Comparison of ENCODE assay signal across 1 cellular context in the genomic region with DNA sequence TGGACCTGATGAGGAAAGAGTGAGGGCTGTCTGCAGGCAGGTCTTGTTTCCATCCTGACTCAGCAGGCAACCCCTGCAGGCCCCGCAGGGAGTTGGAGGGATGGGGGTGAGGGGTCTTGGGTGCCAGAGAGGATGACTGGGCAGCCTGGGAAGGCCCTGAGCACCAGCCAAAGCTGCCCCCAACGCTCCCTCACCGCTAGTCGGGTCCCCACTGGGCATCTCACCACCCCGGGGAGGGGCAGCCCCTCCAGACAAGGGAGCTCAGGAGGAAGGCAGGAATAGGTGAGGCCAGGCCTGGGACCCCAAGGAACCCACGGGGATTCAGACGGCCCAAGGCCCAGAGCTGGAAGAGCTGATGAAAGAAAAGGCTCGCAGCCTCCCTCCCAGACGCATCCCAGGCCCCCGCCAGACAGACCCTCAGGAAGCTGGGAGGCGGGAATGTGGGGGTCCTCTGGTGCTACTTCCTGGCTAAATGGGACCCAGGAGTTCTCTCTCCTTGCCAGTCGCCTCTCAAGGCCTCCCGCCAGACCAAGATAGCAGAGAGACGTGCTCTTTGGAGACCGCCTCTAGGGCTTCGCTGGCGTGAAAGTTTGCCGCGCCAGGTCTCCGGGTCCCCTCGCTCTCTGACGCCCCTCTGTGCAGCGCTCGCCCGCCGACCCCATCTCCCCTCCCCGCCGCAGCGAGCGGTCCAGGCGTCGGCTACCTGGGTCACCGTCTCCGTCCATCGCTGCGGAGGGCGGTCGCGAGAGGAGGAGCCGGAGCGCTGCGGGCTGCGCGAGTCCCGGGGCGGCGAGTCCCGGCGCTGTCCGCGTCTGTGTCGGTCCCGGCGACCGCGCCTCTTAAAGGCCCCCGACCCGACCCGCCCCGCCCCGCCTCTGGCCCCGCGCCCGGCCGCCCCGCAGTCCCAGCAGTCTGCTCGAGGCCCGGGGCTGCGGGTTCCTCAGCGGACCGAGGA.
TF ChIP-seq lines count a peak whose summit lies in the region.

A gene with protein sequence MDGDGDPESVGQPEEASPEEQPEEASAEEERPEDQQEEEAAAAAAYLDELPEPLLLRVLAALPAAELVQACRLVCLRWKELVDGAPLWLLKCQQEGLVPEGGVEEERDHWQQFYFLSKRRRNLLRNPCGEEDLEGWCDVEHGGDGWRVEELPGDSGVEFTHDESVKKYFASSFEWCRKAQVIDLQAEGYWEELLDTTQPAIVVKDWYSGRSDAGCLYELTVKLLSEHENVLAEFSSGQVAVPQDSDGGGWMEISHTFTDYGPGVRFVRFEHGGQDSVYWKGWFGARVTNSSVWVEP (minus strand): TSS at position 814 of the 955 bp plus-strand sequence. CDS start 89 bp downstream, at position 725.

TF ChIP-seq in HepG2, 621 proteins besides CTCF, POLR2A, EP300 and RAD21 (continued from another document and continues in another):
- TF ChIP-seq, protein P1, sequence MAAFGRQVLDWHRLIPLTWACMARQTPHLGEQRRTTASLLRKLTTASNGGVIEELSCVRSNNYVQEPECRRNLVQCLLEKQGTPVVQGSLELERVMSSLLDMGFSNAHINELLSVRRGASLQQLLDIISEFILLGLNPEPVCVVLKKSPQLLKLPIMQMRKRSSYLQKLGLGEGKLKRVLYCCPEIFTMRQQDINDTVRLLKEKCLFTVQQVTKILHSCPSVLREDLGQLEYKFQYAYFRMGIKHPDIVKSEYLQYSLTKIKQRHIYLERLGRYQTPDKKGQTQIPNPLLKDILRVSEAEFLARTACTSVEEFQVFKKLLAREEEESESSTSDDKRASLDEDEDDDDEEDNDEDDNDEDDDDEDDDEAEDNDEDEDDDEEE (CRISPR knock-in tag; IDR thresholded peaks at IDR 0.05): peak; percentile 27; the same call in 1 of the 2 replicates
- TF ChIP-seq ZSCAN21 (CRISPR knock-in tag; IDR thresholded peaks at IDR 0.05; ENCODE audit: borderline replicate concordance) (0 out of 2 replicates have a peak, but pooled peaks have one; percentile 48), ZNF709 (CRISPR knock-in tag; IDR thresholded peaks at IDR 0.05) (0 out of 2 replicates have a peak, but pooled peaks have one; percentile 52), TCF7L2 (IDR thresholded peaks at IDR 0.05; ENCODE audit: low read depth, low read length) (no peak), EED (CRISPR knock-in tag; IDR thresholded peaks at IDR 0.05) (0 out of 2 replicates have a peak, but pooled peaks have one; percentile 60), RXRB (CRISPR knock-in tag; IDR thresholded peaks at IDR 0.05; ENCODE audit: borderline replicate concordance) (no peak), ZNF331 (CRISPR knock-in tag; IDR thresholded peaks at IDR 0.05) (0 out of 2 replicates have a peak, but pooled peaks have one; percentile 8), ERF (CRISPR knock-in tag; IDR thresholded peaks at IDR 0.05) (0 out of 2 replicates have a peak, but pooled peaks have one; percentile 20), ZNF777 (CRISPR knock-in tag; IDR thresholded peaks at IDR 0.05) (peak; percentile 41; the same call in 1 of the 2 replicates), ZFY (CRISPR knock-in tag; IDR thresholded peaks at IDR 0.05) (peak; percentile 53), ZNF747 (CRISPR knock-in tag; IDR thresholded peaks at IDR 0.05; ENCODE audit: borderline replicate concordance) (peak; percentile 33; the same call in 1 of the 2 replicates), MED1 (CRISPR knock-in tag; IDR thresholded peaks at IDR 0.05) (no peak), NCOA2 (CRISPR knock-in tag; IDR thresholded peaks at IDR 0.05) (no peak), ZIK1 (CRISPR knock-in tag; IDR thresholded peaks at IDR 0.05; ENCODE audit: borderline replicate concordance, low read depth) (peak; percentile 86; the same call in 1 of the 2 replicates), HNRNPK (IDR thresholded peaks at IDR 0.05; ENCODE audit: low read depth, low read length, poor library complexity, severe bottlenecking) (peak; percentile 48), SRY (CRISPR knock-in tag; IDR thresholded peaks at IDR 0.05) (peak; percentile 34; the same call in 1 of the 2 replicates), NCOA1 (CRISPR knock-in tag; IDR thresholded peaks at IDR 0.05) (no peak), POLR2G (IDR thresholded peaks at IDR 0.05; ENCODE audit: low read depth, low read length) (peak; percentile 92), PRPF4 (IDR thresholded peaks at IDR 0.05; ENCODE audit: low read depth, low read length, poor library complexity, severe bottlenecking) (no peak), SAP130 (CRISPR knock-in tag; IDR thresholded peaks at IDR 0.05; ENCODE audit: low read depth) (peak; percentile 69), ELF1 (CRISPR knock-in tag; IDR thresholded peaks at IDR 0.05) (no peak), GABPB1 (CRISPR knock-in tag; IDR thresholded peaks at IDR 0.05) (peak; percentile 58), CBX1 (IDR thresholded peaks at IDR 0.05; ENCODE audit: low read depth) (peak; percentile 44), ZNF367 (CRISPR knock-in tag; IDR thresholded peaks at IDR 0.05; ENCODE audit: borderline replicate concordance) (0 out of 2 replicates have a peak, but pooled peaks have one; percentile 25), ZZZ3 (CRISPR knock-in tag; IDR thresholded peaks at IDR 0.05; ENCODE audit: borderline replicate concordance) (no peak), ZNF850 (CRISPR knock-in tag; conservative IDR thresholded peaks at IDR 0.05) (no peak)
- TF ChIP-seq, protein P2, sequence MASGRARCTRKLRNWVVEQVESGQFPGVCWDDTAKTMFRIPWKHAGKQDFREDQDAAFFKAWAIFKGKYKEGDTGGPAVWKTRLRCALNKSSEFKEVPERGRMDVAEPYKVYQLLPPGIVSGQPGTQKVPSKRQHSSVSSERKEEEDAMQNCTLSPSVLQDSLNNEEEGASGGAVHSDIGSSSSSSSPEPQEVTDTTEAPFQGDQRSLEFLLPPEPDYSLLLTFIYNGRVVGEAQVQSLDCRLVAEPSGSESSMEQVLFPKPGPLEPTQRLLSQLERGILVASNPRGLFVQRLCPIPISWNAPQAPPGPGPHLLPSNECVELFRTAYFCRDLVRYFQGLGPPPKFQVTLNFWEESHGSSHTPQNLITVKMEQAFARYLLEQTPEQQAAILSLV (CRISPR knock-in tag; IDR thresholded peaks at IDR 0.05; ENCODE audit: borderline replicate concordance): 0 out of 2 replicates have a peak, but pooled peaks have one; percentile 28
- TF ChIP-seq, protein P3, sequence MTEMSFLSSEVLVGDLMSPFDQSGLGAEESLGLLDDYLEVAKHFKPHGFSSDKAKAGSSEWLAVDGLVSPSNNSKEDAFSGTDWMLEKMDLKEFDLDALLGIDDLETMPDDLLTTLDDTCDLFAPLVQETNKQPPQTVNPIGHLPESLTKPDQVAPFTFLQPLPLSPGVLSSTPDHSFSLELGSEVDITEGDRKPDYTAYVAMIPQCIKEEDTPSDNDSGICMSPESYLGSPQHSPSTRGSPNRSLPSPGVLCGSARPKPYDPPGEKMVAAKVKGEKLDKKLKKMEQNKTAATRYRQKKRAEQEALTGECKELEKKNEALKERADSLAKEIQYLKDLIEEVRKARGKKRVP (CRISPR knock-in tag; IDR thresholded peaks at IDR 0.05): peak in 1 of 2 experiments; percentile 42; a peak in 1 of 4 replicates
- TF ChIP-seq, protein P4, sequence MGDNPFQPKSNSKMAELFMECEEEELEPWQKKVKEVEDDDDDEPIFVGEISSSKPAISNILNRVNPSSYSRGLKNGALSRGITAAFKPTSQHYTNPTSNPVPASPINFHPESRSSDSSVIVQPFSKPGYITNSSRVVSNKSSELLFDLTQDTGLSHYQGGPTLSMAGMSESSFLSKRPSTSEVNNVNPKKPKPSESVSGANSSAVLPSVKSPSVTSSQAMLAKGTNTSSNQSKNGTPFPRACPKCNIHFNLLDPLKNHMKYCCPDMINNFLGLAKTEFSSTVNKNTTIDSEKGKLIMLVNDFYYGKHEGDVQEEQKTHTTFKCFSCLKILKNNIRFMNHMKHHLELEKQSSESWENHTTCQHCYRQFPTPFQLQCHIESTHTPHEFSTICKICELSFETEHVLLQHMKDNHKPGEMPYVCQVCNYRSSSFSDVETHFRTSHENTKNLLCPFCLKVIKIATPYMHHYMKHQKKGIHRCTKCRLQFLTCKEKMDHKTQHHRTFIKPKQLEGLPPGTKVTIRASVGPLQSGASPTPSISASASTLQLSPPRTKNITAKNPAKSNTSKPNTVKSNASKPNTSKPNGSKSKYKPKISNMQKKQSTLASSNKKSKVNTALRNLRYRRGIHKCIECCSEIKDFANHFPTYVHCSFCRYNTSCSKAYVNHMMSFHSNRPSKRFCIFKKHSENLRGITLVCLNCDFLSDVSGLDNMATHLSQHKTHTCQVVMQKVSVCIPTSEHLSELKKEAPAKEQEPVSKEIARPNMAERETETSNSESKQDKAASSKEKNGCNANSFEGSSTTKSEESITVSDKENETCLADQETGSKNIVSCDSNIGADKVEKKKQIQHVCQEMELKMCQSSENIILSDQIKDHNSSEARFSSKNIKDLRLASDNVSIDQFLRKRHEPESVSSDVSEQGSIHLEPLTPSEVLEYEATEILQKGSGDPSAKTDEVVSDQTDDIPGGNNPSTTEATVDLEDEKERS (CRISPR knock-in tag; IDR thresholded peaks at IDR 0.05): no peak
- TF ChIP-seq, protein P5, sequence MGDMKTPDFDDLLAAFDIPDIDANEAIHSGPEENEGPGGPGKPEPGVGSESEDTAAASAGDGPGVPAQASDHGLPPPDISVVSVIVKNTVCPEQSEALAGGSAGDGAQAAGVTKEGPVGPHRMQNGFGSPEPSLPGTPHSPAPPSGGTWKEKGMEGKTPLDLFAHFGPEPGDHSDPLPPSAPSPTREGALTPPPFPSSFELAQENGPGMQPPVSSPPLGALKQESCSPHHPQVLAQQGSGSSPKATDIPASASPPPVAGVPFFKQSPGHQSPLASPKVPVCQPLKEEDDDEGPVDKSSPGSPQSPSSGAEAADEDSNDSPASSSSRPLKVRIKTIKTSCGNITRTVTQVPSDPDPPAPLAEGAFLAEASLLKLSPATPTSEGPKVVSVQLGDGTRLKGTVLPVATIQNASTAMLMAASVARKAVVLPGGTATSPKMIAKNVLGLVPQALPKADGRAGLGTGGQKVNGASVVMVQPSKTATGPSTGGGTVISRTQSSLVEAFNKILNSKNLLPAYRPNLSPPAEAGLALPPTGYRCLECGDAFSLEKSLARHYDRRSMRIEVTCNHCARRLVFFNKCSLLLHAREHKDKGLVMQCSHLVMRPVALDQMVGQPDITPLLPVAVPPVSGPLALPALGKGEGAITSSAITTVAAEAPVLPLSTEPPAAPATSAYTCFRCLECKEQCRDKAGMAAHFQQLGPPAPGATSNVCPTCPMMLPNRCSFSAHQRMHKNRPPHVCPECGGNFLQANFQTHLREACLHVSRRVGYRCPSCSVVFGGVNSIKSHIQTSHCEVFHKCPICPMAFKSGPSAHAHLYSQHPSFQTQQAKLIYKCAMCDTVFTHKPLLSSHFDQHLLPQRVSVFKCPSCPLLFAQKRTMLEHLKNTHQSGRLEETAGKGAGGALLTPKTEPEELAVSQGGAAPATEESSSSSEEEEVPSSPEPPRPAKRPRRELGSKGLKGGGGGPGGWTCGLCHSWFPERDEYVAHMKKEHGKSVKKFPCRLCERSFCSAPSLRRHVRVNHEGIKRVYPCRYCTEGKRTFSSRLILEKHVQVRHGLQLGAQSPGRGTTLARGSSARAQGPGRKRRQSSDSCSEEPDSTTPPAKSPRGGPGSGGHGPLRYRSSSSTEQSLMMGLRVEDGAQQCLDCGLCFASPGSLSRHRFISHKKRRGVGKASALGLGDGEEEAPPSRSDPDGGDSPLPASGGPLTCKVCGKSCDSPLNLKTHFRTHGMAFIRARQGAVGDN (CRISPR knock-in tag; IDR thresholded peaks at IDR 0.05): peak; percentile 54
- TF ChIP-seq, protein P6, sequence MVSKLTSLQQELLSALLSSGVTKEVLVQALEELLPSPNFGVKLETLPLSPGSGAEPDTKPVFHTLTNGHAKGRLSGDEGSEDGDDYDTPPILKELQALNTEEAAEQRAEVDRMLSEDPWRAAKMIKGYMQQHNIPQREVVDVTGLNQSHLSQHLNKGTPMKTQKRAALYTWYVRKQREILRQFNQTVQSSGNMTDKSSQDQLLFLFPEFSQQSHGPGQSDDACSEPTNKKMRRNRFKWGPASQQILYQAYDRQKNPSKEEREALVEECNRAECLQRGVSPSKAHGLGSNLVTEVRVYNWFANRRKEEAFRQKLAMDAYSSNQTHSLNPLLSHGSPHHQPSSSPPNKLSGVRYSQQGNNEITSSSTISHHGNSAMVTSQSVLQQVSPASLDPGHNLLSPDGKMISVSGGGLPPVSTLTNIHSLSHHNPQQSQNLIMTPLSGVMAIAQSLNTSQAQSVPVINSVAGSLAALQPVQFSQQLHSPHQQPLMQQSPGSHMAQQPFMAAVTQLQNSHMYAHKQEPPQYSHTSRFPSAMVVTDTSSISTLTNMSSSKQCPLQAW (CRISPR knock-in tag; IDR thresholded peaks at IDR 0.05): 0 out of 2 replicates have a peak, but pooled peaks have one; percentile 30
- TF ChIP-seq, protein P7, sequence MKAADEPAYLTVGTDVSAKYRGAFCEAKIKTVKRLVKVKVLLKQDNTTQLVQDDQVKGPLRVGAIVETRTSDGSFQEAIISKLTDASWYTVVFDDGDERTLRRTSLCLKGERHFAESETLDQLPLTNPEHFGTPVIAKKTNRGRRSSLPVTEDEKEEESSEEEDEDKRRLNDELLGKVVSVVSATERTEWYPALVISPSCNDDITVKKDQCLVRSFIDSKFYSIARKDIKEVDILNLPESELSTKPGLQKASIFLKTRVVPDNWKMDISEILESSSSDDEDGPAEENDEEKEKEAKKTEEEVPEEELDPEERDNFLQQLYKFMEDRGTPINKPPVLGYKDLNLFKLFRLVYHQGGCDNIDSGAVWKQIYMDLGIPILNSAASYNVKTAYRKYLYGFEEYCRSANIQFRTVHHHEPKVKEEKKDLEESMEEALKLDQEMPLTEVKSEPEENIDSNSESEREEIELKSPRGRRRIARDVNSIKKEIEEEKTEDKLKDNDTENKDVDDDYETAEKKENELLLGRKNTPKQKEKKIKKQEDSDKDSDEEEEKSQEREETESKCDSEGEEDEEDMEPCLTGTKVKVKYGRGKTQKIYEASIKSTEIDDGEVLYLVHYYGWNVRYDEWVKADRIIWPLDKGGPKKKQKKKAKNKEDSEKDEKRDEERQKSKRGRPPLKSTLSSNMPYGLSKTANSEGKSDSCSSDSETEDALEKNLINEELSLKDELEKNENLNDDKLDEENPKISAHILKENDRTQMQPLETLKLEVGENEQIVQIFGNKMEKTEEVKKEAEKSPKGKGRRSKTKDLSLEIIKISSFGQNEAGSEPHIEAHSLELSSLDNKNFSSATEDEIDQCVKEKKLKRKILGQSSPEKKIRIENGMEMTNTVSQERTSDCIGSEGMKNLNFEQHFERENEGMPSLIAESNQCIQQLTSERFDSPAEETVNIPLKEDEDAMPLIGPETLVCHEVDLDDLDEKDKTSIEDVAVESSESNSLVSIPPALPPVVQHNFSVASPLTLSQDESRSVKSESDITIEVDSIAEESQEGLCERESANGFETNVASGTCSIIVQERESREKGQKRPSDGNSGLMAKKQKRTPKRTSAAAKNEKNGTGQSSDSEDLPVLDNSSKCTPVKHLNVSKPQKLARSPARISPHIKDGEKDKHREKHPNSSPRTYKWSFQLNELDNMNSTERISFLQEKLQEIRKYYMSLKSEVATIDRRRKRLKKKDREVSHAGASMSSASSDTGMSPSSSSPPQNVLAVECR (CRISPR knock-in tag; IDR thresholded peaks at IDR 0.05; ENCODE audit: borderline replicate concordance): peak; percentile 66
